1 cellular context compared by ENCODE assay signal in genomic region chr6:143553337-143553736, GRCh38.
TF ChIP-seq lines count a peak whose summit lies in the region.

No MANE protein-coding gene starts in this region.

TF ChIP-seq in K562, 482 proteins besides CTCF, POLR2A, EP300 and RAD21 (continued from another document):
- no peak for TF ChIP-seq PBX2 (CRISPR knock-in tag; IDR thresholded peaks at IDR 0.05; ENCODE audit: low read depth)
- TF ChIP-seq PBX2 (tag; conservative IDR thresholded peaks at IDR 0.05; ENCODE audit: low read depth): peak; percentile 68
- no peak for TF ChIP-seq RBM34 (IDR thresholded peaks at IDR 0.05; ENCODE audit: borderline replicate concordance, insufficient read depth, low read length)
- TF ChIP-seq MED1 (CRISPR knock-in tag; IDR thresholded peaks at IDR 0.05; ENCODE audit: borderline replicate concordance): no peak
- peak; percentile 72 for TF ChIP-seq MEIS2 (IDR thresholded peaks at IDR 0.05; ENCODE audit: partially characterized antibody)
- TF ChIP-seq ZNF655 (CRISPR knock-in tag; IDR thresholded peaks at IDR 0.05): no peak
